9 cellular contexts compared by ENCODE assay signal in the genomic region with DNA sequence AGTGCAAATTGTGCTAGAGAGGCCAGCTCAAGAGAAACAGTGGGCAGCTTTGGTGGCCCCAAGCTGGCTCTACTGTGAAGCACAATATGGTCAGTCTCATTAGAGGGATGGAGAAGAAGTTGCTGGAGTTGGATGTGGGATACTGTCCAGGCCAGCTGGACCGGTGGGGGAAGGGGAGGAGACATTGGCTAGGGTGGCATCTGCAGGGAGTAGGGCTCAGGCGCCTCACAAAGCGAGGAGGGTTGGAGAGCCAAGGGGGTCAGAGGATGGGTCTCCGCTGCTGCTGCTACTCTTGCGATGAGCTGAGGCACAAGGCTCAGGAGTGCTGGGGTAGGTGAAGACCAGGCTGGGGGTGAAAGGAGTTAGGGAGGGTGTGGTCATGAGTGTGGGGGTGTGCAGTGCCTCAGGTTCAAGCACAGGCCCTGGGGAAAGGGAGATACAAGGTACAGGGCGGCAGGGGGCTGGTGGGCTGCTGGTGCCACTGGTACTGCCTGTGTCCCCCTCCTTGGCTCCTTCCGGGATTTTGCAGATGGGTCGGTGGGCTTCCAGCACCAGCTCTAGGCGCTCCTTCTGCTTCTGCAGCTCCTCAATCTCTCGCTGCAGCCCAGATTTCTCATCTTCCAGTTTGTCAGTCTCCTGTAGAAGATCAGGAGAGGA. TPM values are rescaled to one million over a fixed set of nuclear protein-coding genes. Genes with fewer than 3 reads are reported as not detected.
A peak's percentile ranks its signal among the peaks of the same experiment; 100 is the strongest.
DNase-seq lines count a peak whose midpoint lies in the region; ATAC-seq, FAIRE-seq and TF ChIP-seq lines count a peak whose summit lies in the region.
"Had no signal": no experiment of that assay in that cellular context is flagged by ENCODE, and none has a peak within 500 bp of the region (broad histone marks: within the 10 kb centered on the region; RNA-seq: fewer than 3 reads in every experiment).

No MANE protein-coding gene starts in this region.

- no peak for TF ChIP-seq CTCF in HepG2 (CRISPR knock-in tag; IDR thresholded peaks at IDR 0.05)
- no peak for TF ChIP-seq CTCF in upper lobe of left lung (IDR thresholded peaks at IDR 0.05)

- peaks cover 51% of the 10 kb centered on the region for H3K4me1 ChIP-seq in HepG2 (ENCODE audit: insufficient read depth, low read length)
- H3K4me1 ChIP-seq in upper lobe of left lung: peaks cover 44 to 60% (median 54%) of the 10 kb centered on the region in 4 donors
- peaks cover 13% of the 10 kb centered on the region; the same call in 1 of the 2 replicates for H3K4me1 ChIP-seq in SJCRH30

- peak overlapping the region; percentile 87 for H3K27ac Mint-ChIP-seq in activated naive CD4-positive, alpha-beta T cell treated with anti-CD3 and anti-CD28 coated beads, Interleukin-2, amount 10 ng/mL, durations not matched to agents 7 days and 5 days
- peak overlapping the region; percentile 66 for H3K27ac Mint-ChIP-seq in activated T-helper 17 cell treated with anti-CD3 and anti-CD28 coated beads, Interleukin-2, amount 50 U/mL, for 72 hours

- TF ChIP-seq RAD21 in HepG2 (CRISPR knock-in tag; IDR thresholded peaks at IDR 0.05): no peak

- TF ChIP-seq EP300 in HepG2 (IDR thresholded peaks at IDR 0.05; ENCODE audit: low read depth in 2 of 2, low read length in 2 of 2) (no peak), HepG2 (CRISPR knock-in tag; IDR thresholded peaks at IDR 0.05; ENCODE audit: borderline replicate concordance) (no peak), upper lobe of left lung (IDR thresholded peaks at IDR 0.05) (no peak)

- in situ Hi-C loops in HepG2 (cut with HindIII; ENCODE audit: extremely low pct_ligation_motif_present, low pct_unique_long_range_greater_than_20kb): no loop called here

- 94% methylated on average over 10 of the region's 10 CpGs for whole genome bisulfite sequencing in HepG2 (ENCODE audit: low lambda C conversion rate)
- WGBS in upper lobe of left lung, 2 donors: 67 to 75% methylated on average over 9 to 10 of the region's 10 CpGs

- H3K4me3 ChIP-seq in HepG2 (replicated peaks in 1 of 3; ENCODE audit: insufficient read depth in 1 of 3, low read depth in 2 of 3, low read length in 3 of 3) (peak overlapping the region in 1 of 3 experiments; percentile 91; a peak in 1 of 6 replicates), upper lobe of left lung (peak overlapping the region in 3 of 4 donors; percentile 71 to 86 (median 82)), SJCRH30 (no peak overlapping the region)

- H3K4me1 Mint-ChIP-seq in activated naive CD4-positive, alpha-beta T cell treated with anti-CD3 and anti-CD28 coated beads, Interleukin-2, amount 10 ng/mL, durations not matched to agents 7 days and 5 days: peaks cover 71% of the 10 kb centered on the region
- H3K4me1 Mint-ChIP-seq in activated T-helper 17 cell treated with anti-CD3 and anti-CD28 coated beads, Interleukin-2, amount 50 U/mL, for 72 hours: peaks cover 46% of the 10 kb centered on the region

- H2AFZ ChIP-seq in HepG2 (ENCODE audit: low read length): no peak overlapping the region

- peaks cover 8% of the 10 kb centered on the region for H3K36me3 Mint-ChIP-seq in activated naive CD4-positive, alpha-beta T cell treated with anti-CD3 and anti-CD28 coated beads, Interleukin-2, amount 10 ng/mL, durations not matched to agents 7 days and 5 days
- peaks cover 80% of the 10 kb centered on the region for H3K36me3 Mint-ChIP-seq in activated T-helper 17 cell treated with anti-CD3 and anti-CD28 coated beads, Interleukin-2, amount 50 U/mL, for 72 hours (ENCODE audit: low read depth)

- peaks cover 27% of the 10 kb centered on the region for H3K79me2 ChIP-seq in HepG2 (ENCODE audit: insufficient read depth, low read length)

- H3K9me3 Mint-ChIP-seq in activated naive CD4-positive, alpha-beta T cell treated with anti-CD3 and anti-CD28 coated beads, Interleukin-2, amount 10 ng/mL, durations not matched to agents 7 days and 5 days: no peaks in the 10 kb centered on the region
- no peaks in the 10 kb centered on the region for H3K9me3 Mint-ChIP-seq in activated T-helper 17 cell treated with anti-CD3 and anti-CD28 coated beads, Interleukin-2, amount 50 U/mL, for 72 hours

- CTCF ChIA-PET in activated naive CD4-positive, alpha-beta T cell treated with anti-CD3 and anti-CD28 coated beads, Interleukin-2, amount 10 ng/mL, durations not matched to agents 7 days and 5 days (lab: Charles Lee): interaction anchor here (1.0 to 10.9 kb wide), 4 partner anchors 5 to 181 kb away, joined by 3 to 142 read pairs (median 124); a partner anchor contains a TSS
- CTCF ChIA-PET in HepG2 (lab: Yijun Ruan, JAX; ENCODE audit: low intra/inter-chr PET ratio, low total read pairs): interaction anchor here (6.9 kb wide), 1 partner anchor 97 kb away, joined by 63 read pairs; no protein-coding TSS in a partner anchor

- no peak for ATAC-seq in activated T-helper 17 cell treated with anti-CD3 and anti-CD28 coated beads, Interleukin-2, amount 50 U/mL, for 72 hours (replicated peaks)
- ATAC-seq in HepG2: no peak
- no peak for ATAC-seq in upper lobe of left lung (ENCODE audit: low FRiP score in 2 of 2)

- H4K20me1 ChIP-seq in HepG2 (ENCODE audit: insufficient read depth, low read length): no peaks in the 10 kb centered on the region

- no TSS peak for BruUV-seq in HepG2 (replicated peaks; lab: Mats Ljungman, UMichigan)

- H3K36me3 ChIP-seq in HepG2 (replicated peaks in 1 of 2; ENCODE audit: control insufficient read depth in 1 of 2, insufficient read depth in 2 of 2, low read length in 2 of 2) (peaks cover 8 to 18% of the 10 kb centered on the region in 2 experiments; a peak in 4 of 5 replicates), upper lobe of left lung (no peaks in the 10 kb centered on the region), SJCRH30 (no peaks in the 10 kb centered on the region)

- H3K27ac ChIP-seq in HepG2 (ENCODE audit: extremely low read length, insufficient read depth, low read length): peak overlapping the region; percentile 77
- peak overlapping the region; percentile 94 to 98 (median 94) for H3K27ac ChIP-seq in upper lobe of left lung
- H3K27ac ChIP-seq in SJCRH30: no peak overlapping the region

- FAIRE-seq in HepG2 (lab: Jason Lieb, UNC): no peak
- FAIRE-seq: D721Med had no signal

- POLR2A ChIA-PET in HepG2 (lab: Yijun Ruan, JAX): interaction anchor here (1.5 to 7.6 kb wide), 7 partner anchors 8 to 72 kb away, joined by 4 to 95 read pairs (median 26); a partner anchor contains a TSS

- no peak for DNase-seq in activated naive CD4-positive, alpha-beta T cell treated with anti-CD3 and anti-CD28 coated beads, Interleukin-2, amount 10 ng/mL, durations not matched to agents 7 days and 5 days
- no peak for DNase-seq in activated naive CD4-positive, alpha-beta T cell treated with anti-CD3 and anti-CD28 coated beads, Interleukin-2, amount 50 U/mL, for 16 hours
- DNase-seq in HepG2 (ENCODE audit: low spot score) (no peak), upper lobe of left lung (no peak), SJCRH30 (no peak), GM19238 (ENCODE audit: insufficient read length, low spot score) (no peak)
- no peak for DNase-seq in stimulated activated CD8-positive, alpha-beta memory T cell treated with anti-CD3 and anti-CD28 coated beads, Interleukin-4, amount 100 ng/mL, for 48 hours

- intact Hi-C loops in HepG2 (cut with micrococcal nuclease; ENCODE audit: unreplicated experiment): no loop called here

- no peaks in the 10 kb centered on the region for H3K9me3 ChIP-seq in HepG2 (ENCODE audit: low read length)
- H3K9me3 ChIP-seq in upper lobe of left lung: no peaks in the 10 kb centered on the region
- no peaks in the 10 kb centered on the region for H3K9me3 ChIP-seq in SJCRH30 (replicated peaks)

- peak overlapping the region; percentile 90; the same call in 1 of the 2 replicates for H3K9ac ChIP-seq in HepG2 (ENCODE audit: insufficient read depth, low read depth, low read length)

- no peaks in the 10 kb centered on the region for H3K27me3 Mint-ChIP-seq in activated naive CD4-positive, alpha-beta T cell treated with anti-CD3 and anti-CD28 coated beads, Interleukin-2, amount 10 ng/mL, durations not matched to agents 7 days and 5 days
- H3K27me3 Mint-ChIP-seq in activated T-helper 17 cell treated with anti-CD3 and anti-CD28 coated beads, Interleukin-2, amount 50 U/mL, for 72 hours: no peaks in the 10 kb centered on the region

- H3K4me2 ChIP-seq in HepG2 (ENCODE audit: low read depth, low read length): peak overlapping the region; percentile 99

- H3K27me3 ChIP-seq in HepG2 (ENCODE audit: control insufficient read depth in 1 of 2, insufficient read depth in 2 of 2, low read length in 2 of 2): no peaks in the 10 kb centered on the region; a peak in 1 of 5 replicates
- H3K27me3 ChIP-seq in upper lobe of left lung: no peaks in the 10 kb centered on the region
- no peaks in the 10 kb centered on the region for H3K27me3 ChIP-seq in SJCRH30

- peak overlapping the region; percentile 96 for H3K4me3 Mint-ChIP-seq in activated naive CD4-positive, alpha-beta T cell treated with anti-CD3 and anti-CD28 coated beads, Interleukin-2, amount 10 ng/mL, durations not matched to agents 7 days and 5 days
- peak overlapping the region; percentile 92 for H3K4me3 Mint-ChIP-seq in activated T-helper 17 cell treated with anti-CD3 and anti-CD28 coated beads, Interleukin-2, amount 50 U/mL, for 72 hours

- TF ChIP-seq POLR2A in HepG2 (IDR thresholded peaks at IDR 0.05; ENCODE audit: insufficient read depth in 1 of 2, low read depth in 2 of 2, low read length in 2 of 2) (0 out of 4 replicates have a peak, but pooled peaks of 1 of the 2 experiments have one; percentile 30), upper lobe of left lung (IDR thresholded peaks at IDR 0.05) (no peak)

RNA-seq across cellular contexts. Expression of a gene that starts 2.3 kb away (rescaled TPM):
- total RNA-seq in activated T-helper 17 cell treated with anti-CD3 and anti-CD28 coated beads, Interleukin-2, amount 50 U/mL, for 72 hours: 10 to 100 TPM; 21.0 to 37.2 TPM
- 15.7 and 19.5 TPM in 2 replicates for total RNA-seq in HepG2 (2016; rRNA removed; fragmentation: Illumina TruSeq; extraction: Trizol)
- 22.9 and 27.3 TPM in 2 replicates for total RNA-seq in HepG2 (2016; cell fraction: cytosol; rRNA removed; fragmentation: Illumina TruSeq; extraction: Trizol; ENCODE audit: low read depth)
- total RNA-seq in HepG2 (2016; cell fraction: insoluble cytoplasmic fraction; rRNA removed; fragmentation: Illumina TruSeq; extraction: Trizol): 14.5 and 18.4 TPM in 2 replicates
- 26.1 and 34.5 TPM in 2 replicates for total RNA-seq in HepG2 (2016; cell fraction: membrane; rRNA removed; fragmentation: Illumina TruSeq; extraction: Trizol)
- total RNA-seq in HepG2 (2016; cell fraction: nucleus; rRNA removed; fragmentation: Illumina TruSeq; extraction: Trizol): 7.5 and 8.0 TPM in 2 replicates
- polyA plus RNA-seq in HepG2 (2011; rRNA removed): 8.2 and 11.4 TPM in 2 replicates
- 17.2 and 32.9 TPM in 2 replicates for polyA plus RNA-seq in HepG2 (2011; cell fraction: cytosol; rRNA removed)
- 8.9 and 11.3 TPM in 2 replicates for polyA plus RNA-seq in HepG2 (2011; cell fraction: nucleus; rRNA removed)
- polyA plus RNA-seq in HepG2 (2012): 12.6 and 14.2 TPM in 2 replicates
- polyA plus RNA-seq in HepG2 (2016; cell fraction: cytosol; fragmentation: Illumina TruSeq; extraction: Trizol; ENCODE audit: low read depth): 40.1 and 40.5 TPM in 2 replicates
- polyA plus RNA-seq in HepG2 (2016; cell fraction: insoluble cytoplasmic fraction; fragmentation: Illumina TruSeq; extraction: Trizol; ENCODE audit: low read depth): 21.1 and 23.0 TPM in 2 replicates
- 35.5 and 37.3 TPM in 2 replicates for polyA plus RNA-seq in HepG2 (2016; cell fraction: membrane; fragmentation: Illumina TruSeq; extraction: Trizol; ENCODE audit: low read depth)
- 15.1 and 21.9 TPM in 2 replicates for polyA plus RNA-seq in HepG2 (2016; cell fraction: nucleus; fragmentation: Illumina TruSeq; extraction: Trizol; ENCODE audit: insufficient read depth, low read depth)
- 5.6 and 5.8 TPM in 2 replicates for polyA minus RNA-seq in HepG2 (2011; rRNA and poly(A)+ RNA removed; ENCODE audit: low replicate concordance)
- 8.2 and 10.7 TPM in 2 replicates for polyA minus RNA-seq in HepG2 (2011; cell fraction: cytosol; rRNA and poly(A)+ RNA removed)
- polyA minus RNA-seq in HepG2 (2011; cell fraction: nucleus; rRNA and poly(A)+ RNA removed): 1.9 and 4.5 TPM in 2 replicates
- 10 to 100 TPM; 19.9 to 69.7 (median 37.2) TPM for total RNA-seq in upper lobe of left lung
- 25.2 and 30.6 TPM in 2 replicates for total RNA-seq in SJCRH30 (2014; rRNA removed; shearing (Covaris generic))

RNA-seq across cellular contexts. Expression of a gene that starts 4.5 kb away (rescaled TPM):
- total RNA-seq in activated T-helper 17 cell treated with anti-CD3 and anti-CD28 coated beads, Interleukin-2, amount 50 U/mL, for 72 hours: 100 to 1,000 TPM in 1 of 2 donors, 10 to 100 TPM in 1; 75.8 to 102 TPM
- total RNA-seq in HepG2 (2016; rRNA removed; fragmentation: Illumina TruSeq; extraction: Trizol): 62.1 and 66.0 TPM in 2 replicates
- 107 and 121 TPM in 2 replicates for total RNA-seq in HepG2 (2016; cell fraction: cytosol; rRNA removed; fragmentation: Illumina TruSeq; extraction: Trizol; ENCODE audit: low read depth)
- 58.2 and 62.9 TPM in 2 replicates for total RNA-seq in HepG2 (2016; cell fraction: insoluble cytoplasmic fraction; rRNA removed; fragmentation: Illumina TruSeq; extraction: Trizol)
- total RNA-seq in HepG2 (2016; cell fraction: membrane; rRNA removed; fragmentation: Illumina TruSeq; extraction: Trizol): 102 and 112 TPM in 2 replicates
- total RNA-seq in HepG2 (2016; cell fraction: nucleus; rRNA removed; fragmentation: Illumina TruSeq; extraction: Trizol): 30.9 and 31.6 TPM in 2 replicates
- 42.9 and 55.3 TPM in 2 replicates for polyA plus RNA-seq in HepG2 (2011; rRNA removed)
- polyA plus RNA-seq in HepG2 (2011; cell fraction: cytosol; rRNA removed): 42.7 and 69.1 TPM in 2 replicates
- polyA plus RNA-seq in HepG2 (2011; cell fraction: nucleus; rRNA removed): 93.3 and 102 TPM in 2 replicates
- polyA plus RNA-seq in HepG2 (2012): 30.4 and 30.7 TPM in 2 replicates
- 106 and 128 TPM in 2 replicates for polyA plus RNA-seq in HepG2 (2016; cell fraction: cytosol; fragmentation: Illumina TruSeq; extraction: Trizol; ENCODE audit: low read depth)
- polyA plus RNA-seq in HepG2 (2016; cell fraction: insoluble cytoplasmic fraction; fragmentation: Illumina TruSeq; extraction: Trizol; ENCODE audit: low read depth): 57.7 and 68.5 TPM in 2 replicates
- polyA plus RNA-seq in HepG2 (2016; cell fraction: membrane; fragmentation: Illumina TruSeq; extraction: Trizol; ENCODE audit: low read depth): 104 and 109 TPM in 2 replicates
- polyA plus RNA-seq in HepG2 (2016; cell fraction: nucleus; fragmentation: Illumina TruSeq; extraction: Trizol; ENCODE audit: insufficient read depth, low read depth): 53.2 and 59.2 TPM in 2 replicates
- polyA minus RNA-seq in HepG2 (2011; rRNA and poly(A)+ RNA removed; ENCODE audit: low replicate concordance): 100 and 198 TPM in 2 replicates
- polyA minus RNA-seq in HepG2 (2011; cell fraction: cytosol; rRNA and poly(A)+ RNA removed): 30.7 and 31.3 TPM in 2 replicates
- 25.2 and 39.5 TPM in 2 replicates for polyA minus RNA-seq in HepG2 (2011; cell fraction: nucleus; rRNA and poly(A)+ RNA removed)
- total RNA-seq in upper lobe of left lung: 10 to 100 TPM; 46.8 to 77.7 (median 57.0) TPM
- 64.3 and 68.1 TPM in 2 replicates for total RNA-seq in SJCRH30 (2014; rRNA removed; shearing (Covaris generic))

RNA-seq across cellular contexts. Expression of a gene that starts 7.4 kb away (rescaled TPM):
- total RNA-seq in activated T-helper 17 cell treated with anti-CD3 and anti-CD28 coated beads, Interleukin-2, amount 50 U/mL, for 72 hours: 10 to 100 TPM; 18.7 to 24.8 TPM
- 3.1 and 4.0 TPM in 2 replicates for total RNA-seq in HepG2 (2016; rRNA removed; fragmentation: Illumina TruSeq; extraction: Trizol)
- total RNA-seq in HepG2 (2016; cell fraction: cytosol; rRNA removed; fragmentation: Illumina TruSeq; extraction: Trizol; ENCODE audit: low read depth): 1.9 and 2.0 TPM in 2 replicates
- total RNA-seq in HepG2 (2016; cell fraction: insoluble cytoplasmic fraction; rRNA removed; fragmentation: Illumina TruSeq; extraction: Trizol): 3.1 and 3.9 TPM in 2 replicates
- total RNA-seq in HepG2 (2016; cell fraction: membrane; rRNA removed; fragmentation: Illumina TruSeq; extraction: Trizol): 3.6 and 3.8 TPM in 2 replicates
- total RNA-seq in HepG2 (2016; cell fraction: nucleus; rRNA removed; fragmentation: Illumina TruSeq; extraction: Trizol): 2.9 and 3.0 TPM in 2 replicates
- 2.8 and 4.1 TPM in 2 replicates for polyA plus RNA-seq in HepG2 (2011; rRNA removed)
- 1.2 and 1.3 TPM in 2 replicates for polyA plus RNA-seq in HepG2 (2011; cell fraction: cytosol; rRNA removed)
- polyA plus RNA-seq in HepG2 (2011; cell fraction: nucleus; rRNA removed): 5.4 and 6.6 TPM in 2 replicates
- polyA plus RNA-seq in HepG2 (2012): 3.6 and 8.7 TPM in 2 replicates
- polyA plus RNA-seq in HepG2 (2016; cell fraction: cytosol; fragmentation: Illumina TruSeq; extraction: Trizol; ENCODE audit: low read depth): 3.2 and 3.7 TPM in 2 replicates
- 10.6 and 14.5 TPM in 2 replicates for polyA plus RNA-seq in HepG2 (2016; cell fraction: insoluble cytoplasmic fraction; fragmentation: Illumina TruSeq; extraction: Trizol; ENCODE audit: low read depth)
- 7.3 and 8.5 TPM in 2 replicates for polyA plus RNA-seq in HepG2 (2016; cell fraction: membrane; fragmentation: Illumina TruSeq; extraction: Trizol; ENCODE audit: low read depth)
- 9.9 and 15.5 TPM in 2 replicates for polyA plus RNA-seq in HepG2 (2016; cell fraction: nucleus; fragmentation: Illumina TruSeq; extraction: Trizol; ENCODE audit: insufficient read depth, low read depth)
- 3.5 and 6.1 TPM in 2 replicates for polyA minus RNA-seq in HepG2 (2011; rRNA and poly(A)+ RNA removed; ENCODE audit: low replicate concordance)
- 1.2 and 1.6 TPM in 2 replicates for polyA minus RNA-seq in HepG2 (2011; cell fraction: cytosol; rRNA and poly(A)+ RNA removed)
- 3.0 and 3.9 TPM in 2 replicates for polyA minus RNA-seq in HepG2 (2011; cell fraction: nucleus; rRNA and poly(A)+ RNA removed)
- total RNA-seq in upper lobe of left lung: 10 to 100 TPM in 3 of 6 donors, 1 to 10 TPM in 3; 1.8 to 16.9 (median 8.2) TPM
- total RNA-seq in SJCRH30 (2014; rRNA removed; shearing (Covaris generic)): 1.5 and 1.9 TPM in 2 replicates

RNA-seq across cellular contexts. Expression of a gene that starts 13.2 kb away (rescaled TPM):
- total RNA-seq in activated T-helper 17 cell treated with anti-CD3 and anti-CD28 coated beads, Interleukin-2, amount 50 U/mL, for 72 hours: 10 to 100 TPM in 1 of 2 donors, 1 to 10 TPM in 1; 5.4 to 23.6 TPM
- total RNA-seq in HepG2 (2016; rRNA removed; fragmentation: Illumina TruSeq; extraction: Trizol) (not detected in 2 replicates), upper lobe of left lung (10 to 100 TPM in 3 of 6 donors, 1 to 10 TPM in 3; 2.1 to 20.7 (median 11.4) TPM)
- total RNA-seq in HepG2 (2016; cell fraction: cytosol; rRNA removed; fragmentation: Illumina TruSeq; extraction: Trizol; ENCODE audit: low read depth): not detected in 2 replicates
- not detected in 2 replicates for total RNA-seq in HepG2 (2016; cell fraction: insoluble cytoplasmic fraction; rRNA removed; fragmentation: Illumina TruSeq; extraction: Trizol)
- total RNA-seq in HepG2 (2016; cell fraction: membrane; rRNA removed; fragmentation: Illumina TruSeq; extraction: Trizol): not detected in 2 replicates
- total RNA-seq in HepG2 (2016; cell fraction: nucleus; rRNA removed; fragmentation: Illumina TruSeq; extraction: Trizol): not detected in 2 replicates
- polyA plus RNA-seq in HepG2 (2011; rRNA removed): 0.09 TPM in 1 of 2 replicates, not detected in the other
- not detected in 2 replicates for polyA plus RNA-seq in HepG2 (2011; cell fraction: cytosol; rRNA removed)
- polyA plus RNA-seq in HepG2 (2011; cell fraction: nucleus; rRNA removed): 0.24 TPM in 1 of 2 replicates, not detected in the other
- 0.29 TPM in 1 of 2 replicates, not detected in the other for polyA plus RNA-seq in HepG2 (2012)
- not detected in 2 replicates for polyA plus RNA-seq in HepG2 (2016; cell fraction: cytosol; fragmentation: Illumina TruSeq; extraction: Trizol; ENCODE audit: low read depth)
- not detected in 2 replicates for polyA plus RNA-seq in HepG2 (2016; cell fraction: insoluble cytoplasmic fraction; fragmentation: Illumina TruSeq; extraction: Trizol; ENCODE audit: low read depth)
- polyA plus RNA-seq in HepG2 (2016; cell fraction: membrane; fragmentation: Illumina TruSeq; extraction: Trizol; ENCODE audit: low read depth): not detected in 2 replicates
- not detected in 2 replicates for polyA plus RNA-seq in HepG2 (2016; cell fraction: nucleus; fragmentation: Illumina TruSeq; extraction: Trizol; ENCODE audit: insufficient read depth, low read depth)
- not detected in 2 replicates for polyA minus RNA-seq in HepG2 (2011; rRNA and poly(A)+ RNA removed; ENCODE audit: low replicate concordance)
- polyA minus RNA-seq in HepG2 (2011; cell fraction: cytosol; rRNA and poly(A)+ RNA removed): not detected in 2 replicates
- polyA minus RNA-seq in HepG2 (2011; cell fraction: nucleus; rRNA and poly(A)+ RNA removed): not detected in 2 replicates
- not detected in 2 replicates for total RNA-seq in SJCRH30 (2014; rRNA removed; shearing (Covaris generic))

RNA-seq across cellular contexts. Expression of a gene that starts 20.2 kb away (rescaled TPM):
- 10 to 100 TPM; 11.5 to 76.3 TPM for total RNA-seq in activated T-helper 17 cell treated with anti-CD3 and anti-CD28 coated beads, Interleukin-2, amount 50 U/mL, for 72 hours
- total RNA-seq in HepG2 (2016; rRNA removed; fragmentation: Illumina TruSeq; extraction: Trizol): 3.7 and 7.4 TPM in 2 replicates
- 15.2 and 15.7 TPM in 2 replicates for total RNA-seq in HepG2 (2016; cell fraction: cytosol; rRNA removed; fragmentation: Illumina TruSeq; extraction: Trizol; ENCODE audit: low read depth)
- total RNA-seq in HepG2 (2016; cell fraction: insoluble cytoplasmic fraction; rRNA removed; fragmentation: Illumina TruSeq; extraction: Trizol): 3.7 and 8.2 TPM in 2 replicates
- 12.4 and 16.0 TPM in 2 replicates for total RNA-seq in HepG2 (2016; cell fraction: membrane; rRNA removed; fragmentation: Illumina TruSeq; extraction: Trizol)
- total RNA-seq in HepG2 (2016; cell fraction: nucleus; rRNA removed; fragmentation: Illumina TruSeq; extraction: Trizol): 7.8 and 14.5 TPM in 2 replicates
- 29.7 and 34.3 TPM in 2 replicates for polyA plus RNA-seq in HepG2 (2011; rRNA removed)
- polyA plus RNA-seq in HepG2 (2011; cell fraction: cytosol; rRNA removed): 17.6 and 22.8 TPM in 2 replicates
- polyA plus RNA-seq in HepG2 (2011; cell fraction: nucleus; rRNA removed): 150 and 216 TPM in 2 replicates
- polyA plus RNA-seq in HepG2 (2012): 12.1 and 14.4 TPM in 2 replicates
- 19.2 and 19.9 TPM in 2 replicates for polyA plus RNA-seq in HepG2 (2016; cell fraction: cytosol; fragmentation: Illumina TruSeq; extraction: Trizol; ENCODE audit: low read depth)
- 5.8 and 5.9 TPM in 2 replicates for polyA plus RNA-seq in HepG2 (2016; cell fraction: insoluble cytoplasmic fraction; fragmentation: Illumina TruSeq; extraction: Trizol; ENCODE audit: low read depth)
- 18.0 and 19.9 TPM in 2 replicates for polyA plus RNA-seq in HepG2 (2016; cell fraction: membrane; fragmentation: Illumina TruSeq; extraction: Trizol; ENCODE audit: low read depth)
- 20.2 and 23.5 TPM in 2 replicates for polyA plus RNA-seq in HepG2 (2016; cell fraction: nucleus; fragmentation: Illumina TruSeq; extraction: Trizol; ENCODE audit: insufficient read depth, low read depth)
- polyA minus RNA-seq in HepG2 (2011; rRNA and poly(A)+ RNA removed; ENCODE audit: low replicate concordance): 2.1 and 18.1 TPM in 2 replicates
- polyA minus RNA-seq in HepG2 (2011; cell fraction: cytosol; rRNA and poly(A)+ RNA removed): 4.1 and 4.8 TPM in 2 replicates
- 14.5 and 17.7 TPM in 2 replicates for polyA minus RNA-seq in HepG2 (2011; cell fraction: nucleus; rRNA and poly(A)+ RNA removed)
- 10 to 100 TPM; 28.8 to 79.6 (median 65.3) TPM for total RNA-seq in upper lobe of left lung
- 21.5 and 23.9 TPM in 2 replicates for total RNA-seq in SJCRH30 (2014; rRNA removed; shearing (Covaris generic))
